Comparison of ENCODE assay signal across 12 cellular contexts in genomic region chr12:48810817-48811453, GRCh38. TPM values are rescaled to one million over a fixed set of nuclear protein-coding genes. Genes with fewer than 3 reads are reported as not detected.
DNase-seq lines count a peak whose midpoint lies in the region; ATAC-seq and TF ChIP-seq lines count a peak whose summit lies in the region.
"Had no signal": no experiment of that assay in that cellular context is flagged by ENCODE, and none has a peak within 500 bp of the region (broad histone marks: within the 10 kb centered on the region; RNA-seq: fewer than 3 reads in every experiment).

No MANE protein-coding gene starts in this region.

- H3K27ac ChIP-seq in duodenal mucosa (ENCODE audit: low read depth, low read length) = peak overlapping the region; percentile 15
- H3K27ac ChIP-seq: KMS-11 had no signal

- H3K9ac ChIP-seq in duodenal mucosa (ENCODE audit: low read depth in 1 of 2, low read length in 2 of 2) = no peak overlapping the region
- H3K9ac ChIP-seq: KMS-11 had no signal

- CTCF ChIA-PET in AG04449 (lab: Yijun Ruan, JAX) = interaction anchor here (0.8 to 8.6 kb wide), 7 partner anchors 9 to 92 kb away, joined by 3 to 147 read pairs (median 4); partner anchors contain the start of gene ADCY6

- peak; percentile 78 for DNase-seq in AG04449 (ENCODE audit: low read depth, low spot score)
- DNase-seq in MG63 = peak; percentile 85
- DNase-seq in myocyte (ENCODE audit: low read depth) = peak; percentile 71
- DNase-seq in T-helper 1 cell = no peak
- DNase-seq: ACHN, NCI-H524 treated with DMSO at 0.1 percent for 48 hours, T-cell had no signal

- ATAC-seq in HG03442 (IDR thresholded peaks at IDR 0.05; ENCODE audit: unreplicated experiment) (no peak), GM21515 (IDR thresholded peaks at IDR 0.05; ENCODE audit: unreplicated experiment) (no peak), GM18868 (IDR thresholded peaks at IDR 0.05; ENCODE audit: unreplicated experiment) (no peak)
- ATAC-seq: T-cell had no signal

- POLR2A ChIA-PET in AG04449 (lab: Yijun Ruan, JAX) = interaction anchor here (1.0 kb wide), 1 partner anchor 22 kb away, joined by 4 read pairs; the partner anchor contains the start of gene ADCY6

- H3K27me3 ChIP-seq in MG63 (no peaks in the 10 kb centered on the region), duodenal mucosa (ENCODE audit: control insufficient read depth in 1 of 2, insufficient read depth in 2 of 2, low read length in 2 of 2) (no peaks in the 10 kb centered on the region)

- no peak for TF ChIP-seq CTCF in AG04449 (IDR thresholded peaks at IDR 0.05; ENCODE audit: insufficient read depth, low read length, missing control alignments)

- H3K9me3 ChIP-seq in MG63 (no peaks in the 10 kb centered on the region), duodenal mucosa (ENCODE audit: control insufficient read depth in 1 of 2, low read length in 2 of 2) (no peaks in the 10 kb centered on the region)

- peaks cover 28% of the 10 kb centered on the region in 2 donors for H3K4me1 ChIP-seq in duodenal mucosa (ENCODE audit: control insufficient read depth in 1 of 2, insufficient read depth in 2 of 2, low read length in 2 of 2)

- H3K36me3 ChIP-seq in MG63 = no peaks in the 10 kb centered on the region
- no peaks in the 10 kb centered on the region for H3K36me3 ChIP-seq in duodenal mucosa (ENCODE audit: control insufficient read depth in 1 of 2, insufficient read depth in 2 of 2, low read length in 2 of 2)

- no peak overlapping the region for H3K4me3 ChIP-seq in AG04449 (ENCODE audit: low read depth, low read length)
- H3K4me3 ChIP-seq in MG63 = no peak overlapping the region
- no peak overlapping the region for H3K4me3 ChIP-seq in duodenal mucosa (ENCODE audit: low read depth in 1 of 2, low read length in 2 of 2)

RNA-seq across cellular contexts. Expression of gene CACNB3, which starts 7.4 kb away (rescaled TPM):
- total RNA-seq in MG63 (2014; rRNA removed; shearing (Covaris generic); ENCODE audit: low replicate concordance) = 13.9 and 19.0 TPM in 2 replicates
- 8.5 and 9.0 TPM in 2 replicates for total RNA-seq in myocyte
- polyA plus RNA-seq in myocyte (2012) = 27.2 TPM

RNA-seq across cellular contexts. Expression of gene ADCY6, which starts 22.0 kb away (rescaled TPM):
- 30.4 and 40.0 TPM in 2 replicates for total RNA-seq in MG63 (2014; rRNA removed; shearing (Covaris generic); ENCODE audit: low replicate concordance)
- 32.9 and 44.2 TPM in 2 replicates for total RNA-seq in myocyte
- 45.8 TPM for polyA plus RNA-seq in myocyte (2012)

RNA-seq across cellular contexts. Expression of gene DDX23, which starts 41.0 kb away (rescaled TPM):
- 76.0 and 85.0 TPM in 2 replicates for total RNA-seq in MG63 (2014; rRNA removed; shearing (Covaris generic); ENCODE audit: low replicate concordance)
- 60.4 and 61.2 TPM in 2 replicates for total RNA-seq in myocyte
- 58.3 TPM for polyA plus RNA-seq in myocyte (2012)

RNA-seq across cellular contexts. Expression of gene RND1, which starts 54.7 kb away (rescaled TPM):
- 0.12 TPM in 1 of 2 replicates, not detected in the other for total RNA-seq in MG63 (2014; rRNA removed; shearing (Covaris generic); ENCODE audit: low replicate concordance)
- not detected in 2 replicates for total RNA-seq in myocyte
- 0.19 TPM for polyA plus RNA-seq in myocyte (2012)

Comparison
In these comparisons a context has a peak if more than half of its experiments do, and no peak if none do; other contexts are left out.
1. DNase-seq: peak in AG04449 (single experiment), MG63 (single experiment) and myocyte (single experiment); none in T-helper 1 cell (0 of 5).